8 cellular contexts compared by ENCODE assay signal in genomic region chr19:55653651-55654322, GRCh38. TPM values are rescaled to one million over a fixed set of nuclear protein-coding genes. Genes with fewer than 3 reads are reported as not detected.
DNase-seq lines count a peak whose midpoint lies in the region; ATAC-seq and TF ChIP-seq lines count a peak whose summit lies in the region.

No MANE protein-coding gene starts in this region.

- peaks cover 21% of the 10 kb centered on the region for H3K4me1 Mint-ChIP-seq in activated T-helper 17 cell treated with anti-CD3 and anti-CD28 coated beads, Interleukin-2, amount 50 U/mL, for 72 hours
- peaks cover 38 to 53% of the 10 kb centered on the region in 2 donors for H3K4me1 Mint-ChIP-seq in natural killer cell

- ATAC-seq in activated T-helper 17 cell treated with anti-CD3 and anti-CD28 coated beads, Interleukin-2, amount 50 U/mL, for 72 hours (replicated peaks), result peak; percentile 54
- peak; percentile 50 to 75 (median 67) for ATAC-seq in natural killer cell

- peaks cover 56% of the 10 kb centered on the region for H3K36me3 Mint-ChIP-seq in activated T-helper 17 cell treated with anti-CD3 and anti-CD28 coated beads, Interleukin-2, amount 50 U/mL, for 72 hours (ENCODE audit: low read depth)
- H3K36me3 Mint-ChIP-seq in natural killer cell, result no peaks in the 10 kb centered on the region

- H3K27ac Mint-ChIP-seq in activated T-helper 17 cell treated with anti-CD3 and anti-CD28 coated beads, Interleukin-2, amount 50 U/mL, for 72 hours, result peak overlapping the region; percentile 99
- peak overlapping the region; percentile 99 to 100 for H3K27ac Mint-ChIP-seq in natural killer cell

- intact Hi-C loops in natural killer cell (cut with micrococcal nuclease), result loop anchor here (1.0 to 10.0 kb wide), 6 partner anchors 18 to 1459 kb away; partner anchors contain the start of genes EPN1, TSEN34 and ZSCAN5A

- H3K9me3 ChIP-seq in ES-I3 (ENCODE audit: control insufficient read depth, insufficient read depth, low read length), result no peaks in the 10 kb centered on the region

- peak overlapping the region; percentile 93 for H3K4me3 Mint-ChIP-seq in activated T-helper 17 cell treated with anti-CD3 and anti-CD28 coated beads, Interleukin-2, amount 50 U/mL, for 72 hours
- peak overlapping the region; percentile 100 for H3K4me3 Mint-ChIP-seq in natural killer cell

- no peaks in the 10 kb centered on the region for H3K9me3 Mint-ChIP-seq in activated T-helper 17 cell treated with anti-CD3 and anti-CD28 coated beads, Interleukin-2, amount 50 U/mL, for 72 hours
- H3K9me3 Mint-ChIP-seq in natural killer cell, result no peaks in the 10 kb centered on the region

- TF ChIP-seq CTCF in LNCAP (IDR thresholded peaks at IDR 0.05) (peak; percentile 94), fibroblast of mammary gland (conservative IDR thresholded peaks at IDR 0.05; ENCODE audit: control insufficient read depth, insufficient read depth, low read depth, low read length) (peak; percentile 99), natural killer cell (IDR thresholded peaks at IDR 0.05) (peak; percentile 99)

- DNase-seq in H4 (ENCODE audit: low spot score) (peak; percentile 100), RPMI7951 (ENCODE audit: low read depth) (peak; percentile 99), fibroblast of mammary gland (ENCODE audit: low read depth) (peak; percentile 98), natural killer cell (peak; percentile 98)
- DNase-seq in stimulated activated naive CD4-positive, alpha-beta T cell (lab: John Stamatoyannopoulos, UW), result peak; percentile 99 to 100 (median 100)

- peak overlapping the region; percentile 96 for H3K9ac ChIP-seq in ES-I3 (ENCODE audit: low read depth, low read length)

- H3K27me3 Mint-ChIP-seq in activated T-helper 17 cell treated with anti-CD3 and anti-CD28 coated beads, Interleukin-2, amount 50 U/mL, for 72 hours, result no peaks in the 10 kb centered on the region
- H3K27me3 Mint-ChIP-seq in natural killer cell (ENCODE audit: low read depth in 2 of 2), result peaks cover 0 to 7% of the 10 kb centered on the region in 2 donors

- H3K36me3 ChIP-seq in ES-I3 (ENCODE audit: insufficient read depth, low read length), result no peaks in the 10 kb centered on the region

- H3K4me3 ChIP-seq in fibroblast of mammary gland (ENCODE audit: control insufficient read depth, low read depth, low read length), result peak overlapping the region; percentile 93

- peaks cover 18% of the 10 kb centered on the region for H3K4me1 ChIP-seq in ES-I3 (ENCODE audit: insufficient read depth, low read length)

RNA-seq across cellular contexts. Expression of gene U2AF2, which starts 1.0 kb away (rescaled TPM):
- 95.5 and 121 TPM in 2 replicates for total RNA-seq in H4 (2014; rRNA removed; shearing (Covaris generic))
- 80.3 and 108 TPM in 2 replicates for total RNA-seq in RPMI7951 (2014; rRNA removed; shearing (Covaris generic))
- 100 to 1,000 TPM; 254 to 333 TPM for total RNA-seq in activated T-helper 17 cell treated with anti-CD3 and anti-CD28 coated beads, Interleukin-2, amount 50 U/mL, for 72 hours
- total RNA-seq in natural killer cell, result 100 to 1,000 TPM; 304 to 322 (median 321) TPM

RNA-seq across cellular contexts. Expression of gene CCDC106, which starts 5.8 kb away (rescaled TPM):
- total RNA-seq in H4 (2014; rRNA removed; shearing (Covaris generic)), result 0.45 and 2.4 TPM in 2 replicates
- total RNA-seq in RPMI7951 (2014; rRNA removed; shearing (Covaris generic)), result 3.7 and 5.7 TPM in 2 replicates
- 1 to 10 TPM; 2.4 to 2.6 TPM for total RNA-seq in activated T-helper 17 cell treated with anti-CD3 and anti-CD28 coated beads, Interleukin-2, amount 50 U/mL, for 72 hours
- total RNA-seq in natural killer cell, result 1 to 10 TPM; 2.0 to 3.2 (median 3.2) TPM

RNA-seq across cellular contexts. Expression of gene ZNF581, which starts 10.3 kb away (rescaled TPM):
- total RNA-seq in H4 (2014; rRNA removed; shearing (Covaris generic)), result 28.9 and 29.5 TPM in 2 replicates
- total RNA-seq in RPMI7951 (2014; rRNA removed; shearing (Covaris generic)), result 13.5 and 13.7 TPM in 2 replicates
- total RNA-seq in activated T-helper 17 cell treated with anti-CD3 and anti-CD28 coated beads, Interleukin-2, amount 50 U/mL, for 72 hours, result 10 to 100 TPM; 26.4 to 35.6 TPM
- 10 to 100 TPM; 15.4 to 21.9 (median 19.0) TPM for total RNA-seq in natural killer cell

RNA-seq across cellular contexts. Expression of gene ZNF580, which starts 13.0 kb away (rescaled TPM):
- total RNA-seq in H4 (2014; rRNA removed; shearing (Covaris generic)), result 9.6 and 19.2 TPM in 2 replicates
- 11.3 and 12.9 TPM in 2 replicates for total RNA-seq in RPMI7951 (2014; rRNA removed; shearing (Covaris generic))
- 10 to 100 TPM; 21.9 to 22.2 TPM for total RNA-seq in activated T-helper 17 cell treated with anti-CD3 and anti-CD28 coated beads, Interleukin-2, amount 50 U/mL, for 72 hours
- total RNA-seq in natural killer cell, result 10 to 100 TPM; 38.0 to 46.0 (median 40.0) TPM

RNA-seq across cellular contexts. Expression of gene EPN1, which starts 21.2 kb away (rescaled TPM):
- 43.6 and 59.6 TPM in 2 replicates for total RNA-seq in H4 (2014; rRNA removed; shearing (Covaris generic))
- total RNA-seq in RPMI7951 (2014; rRNA removed; shearing (Covaris generic)), result 26.0 and 46.4 TPM in 2 replicates
- 10 to 100 TPM; 29.2 to 45.1 TPM for total RNA-seq in activated T-helper 17 cell treated with anti-CD3 and anti-CD28 coated beads, Interleukin-2, amount 50 U/mL, for 72 hours
- total RNA-seq in natural killer cell, result 10 to 100 TPM; 47.6 to 56.4 (median 51.8) TPM

Comparison
In these comparisons a context has a peak if more than half of its experiments do, and no peak if none do; other contexts are left out.
1. Peak in every context shown above with its lines: DNase-seq, ATAC-seq and H3K4me3 ChIP-seq.